1 cellular context compared by ENCODE assay signal in genomic region chr15:50107591-50108408, GRCh38.
TF ChIP-seq lines count a peak whose summit lies in the region.

No MANE protein-coding gene starts in this region.

TF ChIP-seq in SK-N-SH treated with all-trans-retinoic acid at 6 μM for 48 hours, 23 proteins besides CTCF, POLR2A, EP300 and RAD21 (continued from another document):
- TF ChIP-seq, protein P1, sequence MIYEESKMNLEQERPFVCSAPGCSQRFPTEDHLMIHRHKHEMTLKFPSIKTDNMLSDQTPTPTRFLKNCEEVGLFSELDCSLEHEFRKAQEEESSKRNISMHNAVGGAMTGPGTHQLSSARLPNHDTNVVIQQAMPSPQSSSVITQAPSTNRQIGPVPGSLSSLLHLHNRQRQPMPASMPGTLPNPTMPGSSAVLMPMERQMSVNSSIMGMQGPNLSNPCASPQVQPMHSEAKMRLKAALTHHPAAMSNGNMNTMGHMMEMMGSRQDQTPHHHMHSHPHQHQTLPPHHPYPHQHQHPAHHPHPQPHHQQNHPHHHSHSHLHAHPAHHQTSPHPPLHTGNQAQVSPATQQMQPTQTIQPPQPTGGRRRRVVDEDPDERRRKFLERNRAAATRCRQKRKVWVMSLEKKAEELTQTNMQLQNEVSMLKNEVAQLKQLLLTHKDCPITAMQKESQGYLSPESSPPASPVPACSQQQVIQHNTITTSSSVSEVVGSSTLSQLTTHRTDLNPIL (CRISPR knock-in tag; IDR thresholded peaks at IDR 0.05; ENCODE audit: low read depth) = no peak
- TF ChIP-seq ZNF8 (CRISPR knock-in tag; IDR thresholded peaks at IDR 0.05) (no peak), ZC3H10 (CRISPR knock-in tag; IDR thresholded peaks at IDR 0.05) (no peak), ARNTL (CRISPR knock-in tag; IDR thresholded peaks at IDR 0.05; ENCODE audit: borderline replicate concordance, low read depth) (no peak), OSR1 (CRISPR knock-in tag; IDR thresholded peaks at IDR 0.05) (no peak)
- TF ChIP-seq, protein P2, sequence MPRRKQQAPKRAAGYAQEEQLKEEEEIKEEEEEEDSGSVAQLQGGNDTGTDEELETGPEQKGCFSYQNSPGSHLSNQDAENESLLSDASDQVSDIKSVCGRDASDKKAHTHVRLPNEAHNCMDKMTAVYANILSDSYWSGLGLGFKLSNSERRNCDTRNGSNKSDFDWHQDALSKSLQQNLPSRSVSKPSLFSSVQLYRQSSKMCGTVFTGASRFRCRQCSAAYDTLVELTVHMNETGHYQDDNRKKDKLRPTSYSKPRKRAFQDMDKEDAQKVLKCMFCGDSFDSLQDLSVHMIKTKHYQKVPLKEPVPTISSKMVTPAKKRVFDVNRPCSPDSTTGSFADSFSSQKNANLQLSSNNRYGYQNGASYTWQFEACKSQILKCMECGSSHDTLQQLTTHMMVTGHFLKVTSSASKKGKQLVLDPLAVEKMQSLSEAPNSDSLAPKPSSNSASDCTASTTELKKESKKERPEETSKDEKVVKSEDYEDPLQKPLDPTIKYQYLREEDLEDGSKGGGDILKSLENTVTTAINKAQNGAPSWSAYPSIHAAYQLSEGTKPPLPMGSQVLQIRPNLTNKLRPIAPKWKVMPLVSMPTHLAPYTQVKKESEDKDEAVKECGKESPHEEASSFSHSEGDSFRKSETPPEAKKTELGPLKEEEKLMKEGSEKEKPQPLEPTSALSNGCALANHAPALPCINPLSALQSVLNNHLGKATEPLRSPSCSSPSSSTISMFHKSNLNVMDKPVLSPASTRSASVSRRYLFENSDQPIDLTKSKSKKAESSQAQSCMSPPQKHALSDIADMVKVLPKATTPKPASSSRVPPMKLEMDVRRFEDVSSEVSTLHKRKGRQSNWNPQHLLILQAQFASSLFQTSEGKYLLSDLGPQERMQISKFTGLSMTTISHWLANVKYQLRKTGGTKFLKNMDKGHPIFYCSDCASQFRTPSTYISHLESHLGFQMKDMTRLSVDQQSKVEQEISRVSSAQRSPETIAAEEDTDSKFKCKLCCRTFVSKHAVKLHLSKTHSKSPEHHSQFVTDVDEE (CRISPR knock-in tag; IDR thresholded peaks at IDR 0.05) = no peak
- TF ChIP-seq, protein P3, sequence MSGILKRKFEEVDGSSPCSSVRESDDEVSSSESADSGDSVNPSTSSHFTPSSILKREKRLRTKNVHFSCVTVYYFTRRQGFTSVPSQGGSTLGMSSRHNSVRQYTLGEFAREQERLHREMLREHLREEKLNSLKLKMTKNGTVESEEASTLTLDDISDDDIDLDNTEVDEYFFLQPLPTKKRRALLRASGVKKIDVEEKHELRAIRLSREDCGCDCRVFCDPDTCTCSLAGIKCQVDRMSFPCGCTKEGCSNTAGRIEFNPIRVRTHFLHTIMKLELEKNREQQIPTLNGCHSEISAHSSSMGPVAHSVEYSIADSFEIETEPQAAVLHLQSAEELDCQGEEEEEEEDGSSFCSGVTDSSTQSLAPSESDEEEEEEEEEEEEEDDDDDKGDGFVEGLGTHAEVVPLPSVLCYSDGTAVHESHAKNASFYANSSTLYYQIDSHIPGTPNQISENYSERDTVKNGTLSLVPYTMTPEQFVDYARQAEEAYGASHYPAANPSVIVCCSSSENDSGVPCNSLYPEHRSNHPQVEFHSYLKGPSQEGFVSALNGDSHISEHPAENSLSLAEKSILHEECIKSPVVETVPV (CRISPR knock-in tag; IDR thresholded peaks at IDR 0.05) = no peak
